15 cellular contexts compared by ENCODE assay signal in the genomic region with DNA sequence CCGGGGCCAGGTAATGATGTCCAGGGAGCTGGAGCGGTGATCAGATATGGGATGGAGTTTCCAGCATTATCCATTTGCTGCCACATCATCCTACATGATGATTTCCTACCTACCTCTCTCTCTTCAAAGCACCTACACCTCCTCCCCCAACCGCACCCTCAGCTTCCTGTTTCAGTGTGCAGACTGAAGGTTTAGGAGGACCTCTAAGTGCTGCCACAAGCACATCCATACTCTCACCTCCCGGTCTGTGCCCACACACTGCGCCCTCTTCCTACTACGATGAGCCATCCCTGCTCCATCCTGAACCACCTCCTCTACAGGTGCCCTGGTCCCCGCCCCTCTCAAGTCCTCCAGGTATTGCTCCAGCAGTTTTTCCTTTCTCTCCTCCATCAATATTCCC.
DNase-seq lines count a peak whose midpoint lies in the region; ATAC-seq and TF ChIP-seq lines count a peak whose summit lies in the region.
"Had no signal": no experiment of that assay in that cellular context is flagged by ENCODE, and none has a peak within 500 bp of the region (broad histone marks: within the 10 kb centered on the region; RNA-seq: fewer than 3 reads in every experiment).

No MANE protein-coding gene starts in this region.

- TF ChIP-seq CTCF in GM10248 (IDR thresholded peaks at IDR 0.05; ENCODE audit: control extremely low read depth, extremely low read depth, low read depth, missing control alignments) (no peak), Peyer's patch (IDR thresholded peaks at IDR 0.05) (no peak)

- no peak overlapping the region for H3K4me3 ChIP-seq in Peyer's patch
- H3K4me3 ChIP-seq: GM23248 had no signal

- H3K27ac ChIP-seq in Peyer's patch: no peak overlapping the region
- H3K27ac ChIP-seq: GM23248 had no signal

- peak; percentile 43 for DNase-seq in GM10248 (ENCODE audit: extremely low spot score)
- peak in 2 of 3 donors; percentile 59 to 70 for DNase-seq in Peyer's patch
- peak; percentile 41 for DNase-seq in central memory CD4-positive, alpha-beta T cell
- DNase-seq in AG20443 (ENCODE audit: low spot score): no peak
- no peak for DNase-seq in DMS153 (lab: John Stamatoyannopoulos, UW)
- DNase-seq in posterior cingulate gyrus: no peak
- no peak for DNase-seq in SKM-1 treated with dmso at 0.1 percent for 144 hours (lab: John Stamatoyannopoulos, UW; ENCODE audit: unreplicated experiment)
- DNase-seq: activated CD8-positive, alpha-beta memory T cell treated with anti-CD3 and anti-CD28 coated beads, Interleukin-2, amount 50 U/mL, for 48 hours; COR-L47; GM23248; NCI-H1048; NCI-H82; small intestine; SW 1271 had no signal

- peaks cover 0 to 17% (median 0%) of the 10 kb centered on the region in 4 donors for H3K4me1 ChIP-seq in Peyer's patch

- H3K9me3 ChIP-seq in Peyer's patch: no peaks in the 10 kb centered on the region

- ATAC-seq in GM21367 (IDR thresholded peaks at IDR 0.05; ENCODE audit: unreplicated experiment): peak; percentile 63

- TF ChIP-seq POLR2A in Peyer's patch (IDR thresholded peaks at IDR 0.05): no peak

- intact Hi-C loops in posterior cingulate gyrus (cut with DNase I): no loop called here

- POLR2A ChIA-PET in GM10248 (lab: Yijun Ruan, JAX): no interaction called here

- no peaks in the 10 kb centered on the region for H3K36me3 ChIP-seq in Peyer's patch

- no peaks in the 10 kb centered on the region for H3K27me3 ChIP-seq in Peyer's patch

- CTCF ChIA-PET in GM10248 (lab: Yijun Ruan, JAX): interaction anchor here (1.2 to 2.4 kb wide), 2 partner anchors 19 to 259 kb away, joined by 7 read pairs; no protein-coding TSS in a partner anchor

Comparison
In these comparisons a context has a peak if more than half of its experiments do, and no peak if none do; other contexts are left out.
1. DNase-seq: peak in GM10248 (single experiment), Peyer's patch (2 of 3) and central memory CD4-positive, alpha-beta T cell (single experiment); none in AG20443 (single experiment), DMS153 (single experiment), posterior cingulate gyrus (0 of 10) and SKM-1 treated with dmso at 0.1 percent for 144 hours (single experiment).